ENCODE assay signal across 1 cellular context in genomic region chr1:109910963-109911798, GRCh38.
TF ChIP-seq lines count a peak whose summit lies in the region.

No MANE protein-coding gene starts in this region.

TF ChIP-seq in GM12878, 131 proteins besides CTCF, POLR2A, EP300 and RAD21 (continued from another document):
- TF ChIP-seq NKRF (conservative IDR thresholded peaks at IDR 0.05), result peak; percentile 9; the same call in 1 of the 2 replicates
- TF ChIP-seq REST (IDR thresholded peaks at IDR 0.05; ENCODE audit: low read depth, low read length), result no peak
- no peak for TF ChIP-seq CREB1 (IDR thresholded peaks at IDR 0.05; ENCODE audit: low read depth)
- no peak for TF ChIP-seq RCOR1 (conservative IDR thresholded peaks at IDR 0.05; ENCODE audit: low read depth, low read length)
- TF ChIP-seq MYC (IDR thresholded peaks at IDR 0.05; ENCODE audit: insufficient read depth, insufficient read length, insufficient replicate concordance, low read length, severe bottlenecking), result no peak
- TF ChIP-seq SKIL (IDR thresholded peaks at IDR 0.05; ENCODE audit: low read depth, poor library complexity, severe bottlenecking), result no peak
- TF ChIP-seq SMARCA5 (IDR thresholded peaks at IDR 0.05), result 0 out of 2 replicates have a peak, but pooled peaks have one; percentile 65
- TF ChIP-seq RELA (IDR thresholded peaks at IDR 0.05; ENCODE audit: borderline replicate concordance, partially characterized antibody), result no peak
- 0 out of 2 replicates have a peak, but pooled peaks have one; percentile 29 for TF ChIP-seq HDGF (IDR thresholded peaks at IDR 0.05)
- TF ChIP-seq NR2C2 (IDR thresholded peaks at IDR 0.05; ENCODE audit: borderline replicate concordance, control insufficient read depth, insufficient read length, low read depth), result no peak
- 0 out of 2 replicates have a peak, but pooled peaks have one; percentile 47 for TF ChIP-seq ZNF217 (IDR thresholded peaks at IDR 0.05)
- no peak for TF ChIP-seq USF1 (IDR thresholded peaks at IDR 0.05; ENCODE audit: borderline replicate concordance, extremely low read length, insufficient read depth, low read depth, low read length)
- peak; percentile 60; the same call in 1 of the 2 replicates for TF ChIP-seq LARP7 (IDR thresholded peaks at IDR 0.05)
